In genomic region chr10:113751116-113751728, GRCh38 we compare ENCODE assay signal across 18 cellular contexts. TPM values are rescaled to one million over a fixed set of nuclear protein-coding genes. Genes with fewer than 3 reads are reported as not detected.
DNase-seq lines count a peak whose midpoint lies in the region; ATAC-seq and TF ChIP-seq lines count a peak whose summit lies in the region.
"Had no signal": no experiment of that assay in that cellular context is flagged by ENCODE, and none has a peak within 500 bp of the region (broad histone marks: within the 10 kb centered on the region; RNA-seq: fewer than 3 reads in every experiment).

TSS of gene PLEKHS1 (plus strand) at chr10:113751682. CDS start at chr10:113755278, 3,596 bp downstream.

- in situ Hi-C loops in astrocyte of the cerebellum (cut with HindIII; ENCODE audit: low sequenced_read_pairs), result no loop called here
- in situ Hi-C loops in G401 (cut with HindIII; ENCODE audit: low sequenced_read_pairs), result no loop called here

- H3K4me3 ChIP-seq in astrocyte of the cerebellum (ENCODE audit: low read depth, low read length) (no peak within 1 kb of the TSS), mucosa of stomach (ENCODE audit: low read length) (peak within 1 kb of the TSS; percentile 14)

- TF ChIP-seq CTCF in AG09319 (IDR thresholded peaks at IDR 0.05; ENCODE audit: low read depth, low read length) (no peak), HFFc6 (IDR thresholded peaks at IDR 0.05) (no peak), astrocyte of the cerebellum (IDR thresholded peaks at IDR 0.05; ENCODE audit: low read depth, low read length, missing control alignments) (no peak)

- H3K36me3 ChIP-seq in mucosa of stomach (ENCODE audit: control insufficient read depth, insufficient read depth, low read length), result no peaks in the 10 kb centered on the region
- H3K36me3 ChIP-seq: WERI-Rb-1 had no signal

- H3K4me3 Mint-ChIP-seq in HFFc6, result no peak within 1 kb of the TSS
- no peak within 1 kb of the TSS for H3K4me3 Mint-ChIP-seq in activated T-cell treated with anti-CD3 and anti-CD28 coated beads, Interleukin-2, amount 50 U/mL, for 4 hours
- H3K4me3 Mint-ChIP-seq: IgD-negative memory B cell had no signal

- intact Hi-C loops in Right ventricle myocardium inferior (cut with DNase I), result no loop called here

- H3K27me3 ChIP-seq in mucosa of stomach (ENCODE audit: control insufficient read depth, insufficient read depth, low read length), result no peaks in the 10 kb centered on the region

- H3K4me1 Mint-ChIP-seq in HFFc6 (ENCODE audit: low read depth), result peaks cover 43% of the 10 kb centered on the region
- no peaks in the 10 kb centered on the region for H3K4me1 Mint-ChIP-seq in activated T-cell treated with anti-CD3 and anti-CD28 coated beads, Interleukin-2, amount 50 U/mL, for 4 hours (ENCODE audit: low read depth)
- H3K4me1 Mint-ChIP-seq: IgD-negative memory B cell had no signal

- no peaks in the 10 kb centered on the region for H3K9me3 ChIP-seq in mucosa of stomach (ENCODE audit: control insufficient read depth, low read length)

- peaks cover 43% of the 10 kb centered on the region for H3K4me1 ChIP-seq in mucosa of stomach (ENCODE audit: control insufficient read depth, insufficient read depth, low read length)

- peak within 1 kb of the TSS; percentile 40 for H3K9ac ChIP-seq in mucosa of stomach (ENCODE audit: low read length)

- no peaks in the 10 kb centered on the region for H3K9me3 Mint-ChIP-seq in HFFc6
- H3K9me3 Mint-ChIP-seq in activated T-cell treated with anti-CD3 and anti-CD28 coated beads, Interleukin-2, amount 50 U/mL, for 4 hours, result no peaks in the 10 kb centered on the region
- H3K9me3 Mint-ChIP-seq: IgD-negative memory B cell had no signal

- ATAC-seq in activated T-cell treated with anti-CD3 and anti-CD28 coated beads, Interleukin-2, amount 50 U/mL, for 4 hours, result no peak
- ATAC-seq in Right ventricle myocardium inferior, result no peak
- ATAC-seq: sciatic nerve had no signal

- peaks cover 4% of the 10 kb centered on the region; the same call in 1 of the 2 replicates for H3K36me3 Mint-ChIP-seq in HFFc6 (ENCODE audit: low read depth)
- H3K36me3 Mint-ChIP-seq in activated T-cell treated with anti-CD3 and anti-CD28 coated beads, Interleukin-2, amount 50 U/mL, for 4 hours (ENCODE audit: insufficient read depth), result no peaks in the 10 kb centered on the region
- H3K36me3 Mint-ChIP-seq: IgD-negative memory B cell had no signal

- DNase-seq in AG09319 (ENCODE audit: extremely low read depth, low read depth) (peak; percentile 20), HFFc6 (peak; percentile 81), astrocyte of the cerebellum (ENCODE audit: low read depth) (peak; percentile 49), Right ventricle myocardium inferior (ENCODE audit: missing footprints) (no peak), OCI-M2 (lab: John Stamatoyannopoulos, UW; ENCODE audit: unreplicated experiment) (no peak), G401 (ENCODE audit: low spot score) (no peak)
- DNase-seq in activated T-cell treated with anti-CD3 and anti-CD28 coated beads, Interleukin-2, amount 50 U/mL, for 4 hours, result no peak
- DNase-seq: activated CD8-positive, alpha-beta memory T cell treated with anti-CD3 and anti-CD28 coated beads for 24 hours; dermis blood vessel endothelial cell; DMS153; NCI-H1105 treated with DMSO at 0.1 percent for 48 hours; NCI-H345; stimulated activated CD4-positive, alpha-beta T cell treated with anti-CD3 and anti-CD28 coated beads, Interleukin-2, amount 100 ng/mL, for 48 hours; WERI-Rb-1 had no signal

- H3K27me3 Mint-ChIP-seq in HFFc6 (ENCODE audit: insufficient read depth), result peaks cover 5% of the 10 kb centered on the region
- peaks cover 15% of the 10 kb centered on the region for H3K27me3 Mint-ChIP-seq in activated T-cell treated with anti-CD3 and anti-CD28 coated beads, Interleukin-2, amount 50 U/mL, for 4 hours (ENCODE audit: low read depth)

- peak within 1 kb of the TSS; percentile 78 for H3K27ac Mint-ChIP-seq in HFFc6

RNA-seq across cellular contexts. Expression of gene PLEKHS1, which starts in this region (rescaled TPM):
- total RNA-seq in HFFc6 (2021; fragmentation: NEBNext Ultra II Directional; extraction: Animal tissue kit (Norgen Biotek cat#: 25700)), result under 1 TPM in 1 of 6 experiments, not detected in 5; 0.05 TPM
- not detected for total RNA-seq in activated T-cell treated with anti-CD3 and anti-CD28 coated beads, Interleukin-2, amount 50 U/mL, for 4 hours
- not detected for total RNA-seq in Right ventricle myocardium inferior
- not detected in 2 replicates for total RNA-seq in G401 (2014; rRNA removed; shearing (Covaris generic))
- total RNA-seq: dermis blood vessel endothelial cell, fibroblast of lung had no signal

Comparison
In these comparisons a context has a peak if more than half of its experiments do, and no peak if none do; other contexts are left out.
1. Peak in DNase-seq in HFFc6; RNA of the gene not detected or under 1 TPM.
2. DNase-seq: peak in AG09319 (single experiment) and astrocyte of the cerebellum (single experiment); none in activated T-cell treated with anti-CD3 and anti-CD28 coated beads, Interleukin-2, amount 50 U/mL, for 4 hours (single experiment), Right ventricle myocardium inferior (single experiment), OCI-M2 (single experiment) and G401 (single experiment).